ENCODE assay signal across 11 cellular contexts in the genomic region with DNA sequence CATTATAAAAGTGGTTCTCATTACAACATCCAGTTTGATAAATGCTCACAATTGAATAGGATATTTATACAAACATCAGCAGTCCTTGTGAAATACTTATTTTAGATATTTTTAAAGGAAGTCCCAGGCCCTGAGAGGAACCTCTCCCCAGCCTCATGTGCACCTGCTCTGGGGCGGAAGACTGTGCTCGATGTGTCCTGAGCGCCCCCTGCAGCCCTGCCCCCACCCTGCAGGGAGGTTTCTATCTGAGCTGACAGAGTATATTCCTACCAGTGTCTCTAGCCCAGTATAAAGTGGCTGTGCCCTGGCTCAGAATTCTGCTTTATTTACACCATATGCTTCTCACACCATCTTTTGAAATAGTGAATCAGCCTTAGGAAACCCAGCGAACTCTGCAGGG.
DNase-seq lines count a peak whose midpoint lies in the region; ATAC-seq and TF ChIP-seq lines count a peak whose summit lies in the region.
"Had no signal": no experiment of that assay in that cellular context is flagged by ENCODE, and none has a peak within 500 bp of the region (broad histone marks: within the 10 kb centered on the region; RNA-seq: fewer than 3 reads in every experiment).

No MANE protein-coding gene starts in this region.

- ATAC-seq in HG03159 (IDR thresholded peaks at IDR 0.05; ENCODE audit: unreplicated experiment) (peak; percentile 59), natural killer cell (peak; percentile 38 to 63 (median 53)), GM21360 (IDR thresholded peaks at IDR 0.05; ENCODE audit: unreplicated experiment) (no peak)

- no peaks in the 10 kb centered on the region for H3K36me3 Mint-ChIP-seq in natural killer cell

- peaks cover 8 to 14% of the 10 kb centered on the region in 2 donors for H3K4me1 Mint-ChIP-seq in natural killer cell

- H3K9me3 ChIP-seq in sigmoid colon, result no peaks in the 10 kb centered on the region
- no peaks in the 10 kb centered on the region for H3K9me3 ChIP-seq in effector memory CD4-positive, alpha-beta T cell (ENCODE audit: control insufficient read depth, low read length)

- H3K27me3 ChIP-seq in sigmoid colon, result peaks cover 2 to 55% (median 7%) of the 10 kb centered on the region in 3 donors
- no peaks in the 10 kb centered on the region for H3K27me3 ChIP-seq in effector memory CD4-positive, alpha-beta T cell (replicated peaks; ENCODE audit: control insufficient read depth, insufficient read depth, low read length, poor library complexity, severe bottlenecking)

- H3K27ac ChIP-seq in VCaP (no peak overlapping the region), sigmoid colon (no peak overlapping the region)
- H3K27ac ChIP-seq in effector memory CD4-positive, alpha-beta T cell (ENCODE audit: insufficient read depth, low read length, poor library complexity, severe bottlenecking), result no peak overlapping the region

- H3K4me3 Mint-ChIP-seq in natural killer cell, result no peak overlapping the region

- TF ChIP-seq POLR2A in sigmoid colon (IDR thresholded peaks at IDR 0.05), result no peak

- TF ChIP-seq EP300 in sigmoid colon (IDR thresholded peaks at IDR 0.05), result no peak

- no peaks in the 10 kb centered on the region for H3K36me3 ChIP-seq in sigmoid colon
- no peaks in the 10 kb centered on the region for H3K36me3 ChIP-seq in effector memory CD4-positive, alpha-beta T cell (ENCODE audit: control insufficient read depth, insufficient read depth, low read length)

- H3K4me1 ChIP-seq in sigmoid colon, result no peaks in the 10 kb centered on the region
- peaks cover 6% of the 10 kb centered on the region for H3K4me1 ChIP-seq in effector memory CD4-positive, alpha-beta T cell (ENCODE audit: control insufficient read depth, insufficient read depth, low read length, poor library complexity, severe bottlenecking)

- intact Hi-C loops in natural killer cell (cut with micrococcal nuclease), result no loop called here
- intact Hi-C loops in sigmoid colon (cut with DNase I), result no loop called here

- no peak overlapping the region for H3K4me3 ChIP-seq in sigmoid colon
- no peak overlapping the region for H3K4me3 ChIP-seq in effector memory CD4-positive, alpha-beta T cell (ENCODE audit: insufficient read depth, low read depth, low read length, poor library complexity, severe bottlenecking)

- TF ChIP-seq CTCF in VCaP (conservative IDR thresholded peaks at IDR 0.05), result peak; percentile 46
- peak; percentile 48 for TF ChIP-seq CTCF in natural killer cell (IDR thresholded peaks at IDR 0.05)
- no peak for TF ChIP-seq CTCF in sigmoid colon (IDR thresholded peaks at IDR 0.05)

- DNase-seq in DMS 273 (lab: John Stamatoyannopoulos, UW; ENCODE audit: unreplicated experiment), result peak; percentile 38
- no peak for DNase-seq in DMS 273 treated with DMSO at 0.1 percent for 48 hours (lab: John Stamatoyannopoulos, UW)
- peak; percentile 33 for DNase-seq in natural killer cell
- DNase-seq in sigmoid colon, result no peak
- no peak for DNase-seq in effector memory CD4-positive, alpha-beta T cell
- DNase-seq: 8988T; central memory CD4-positive, alpha-beta T cell; mammary epithelial cell had no signal

- H3K9me3 Mint-ChIP-seq in natural killer cell, result no peaks in the 10 kb centered on the region

- no peak overlapping the region for H3K27ac Mint-ChIP-seq in natural killer cell

- 18 to 28% methylated on average over 4 of the region's 4 CpGs for WGBS in sigmoid colon, 2 donors

- peaks cover 21 to 51% of the 10 kb centered on the region in 2 donors for H3K27me3 Mint-ChIP-seq in natural killer cell (ENCODE audit: low read depth in 2 of 2)

Comparison
In these comparisons a context has a peak if more than half of its experiments do, and no peak if none do; other contexts are left out.
1. DNase-seq: peak in DMS 273 (single experiment) and natural killer cell (single experiment); none in DMS 273 treated with DMSO at 0.1 percent for 48 hours (single experiment), sigmoid colon (single experiment) and effector memory CD4-positive, alpha-beta T cell (0 of 3).
2. CTCF ChIP-seq: peak in VCaP (single experiment) and natural killer cell (single experiment); none in sigmoid colon (0 of 4).